In genomic region chr2:155600914-155601760, GRCh38 we compare ENCODE assay signal across 35 cellular contexts.
"Had no signal": no experiment of that assay in that cellular context is flagged by ENCODE, and none has a peak within 500 bp of the region (broad histone marks: within the 10 kb centered on the region; RNA-seq: fewer than 3 reads in every experiment).

No MANE protein-coding gene starts in this region.

- H3K27me3 Mint-ChIP-seq: activated CD4-positive, alpha-beta memory T cell treated with anti-CD3 and anti-CD28 coated beads, Interleukin-2, amount 10 ng/mL, durations not matched to agents 7 days and 5 days; activated CD8-positive, alpha-beta memory T cell treated with anti-CD3 and anti-CD28 coated beads, Interleukin-2, amount 10 ng/mL, durations not matched to agents 7 days and 5 days; activated naive CD8-positive, alpha-beta T cell treated with anti-CD3 and anti-CD28 coated beads, Interleukin-2, amount 10 ng/mL, durations not matched to agents 7 days and 5 days had no signal

- H3K4me3 ChIP-seq: adrenal gland, Peyer's patch had no signal

- H3K4me1 Mint-ChIP-seq: activated CD4-positive, alpha-beta memory T cell treated with anti-CD3 and anti-CD28 coated beads, Interleukin-2, amount 10 ng/mL, durations not matched to agents 7 days and 5 days; activated CD8-positive, alpha-beta memory T cell treated with anti-CD3 and anti-CD28 coated beads, Interleukin-2, amount 10 ng/mL, durations not matched to agents 7 days and 5 days; activated naive CD8-positive, alpha-beta T cell treated with anti-CD3 and anti-CD28 coated beads, Interleukin-2, amount 10 ng/mL, durations not matched to agents 7 days and 5 days; brain had no signal

- H3K4me1 ChIP-seq: adrenal gland, Peyer's patch had no signal

- H3K9me3 Mint-ChIP-seq: activated CD4-positive, alpha-beta memory T cell treated with anti-CD3 and anti-CD28 coated beads, Interleukin-2, amount 10 ng/mL, durations not matched to agents 7 days and 5 days had no signal

- H3K9me3 ChIP-seq: adrenal gland, Peyer's patch had no signal

- ATAC-seq: activated CD8-positive, alpha-beta memory T cell treated with anti-CD3 and anti-CD28 coated beads, Interleukin-2, amount 10 ng/mL, durations not matched to agents 7 days and 5 days; PC-3; Right ventricle myocardium inferior; SK-N-SH treated with all-trans-retinoic acid at 6 μM for 48 hours had no signal

- H3K27ac ChIP-seq: adrenal gland, Peyer's patch, VCaP had no signal

- H3K36me3 ChIP-seq: adrenal gland, Peyer's patch had no signal

- H3K27ac Mint-ChIP-seq: activated CD4-positive, alpha-beta memory T cell treated with anti-CD3 and anti-CD28 coated beads, Interleukin-2, amount 10 ng/mL, durations not matched to agents 7 days and 5 days; activated CD8-positive, alpha-beta memory T cell treated with anti-CD3 and anti-CD28 coated beads, Interleukin-2, amount 10 ng/mL, durations not matched to agents 7 days and 5 days; activated naive CD8-positive, alpha-beta T cell treated with anti-CD3 and anti-CD28 coated beads, Interleukin-2, amount 10 ng/mL, durations not matched to agents 7 days and 5 days; brain had no signal

- H3K27me3 ChIP-seq: adrenal gland, Peyer's patch had no signal

- H3K4me3 Mint-ChIP-seq: activated CD4-positive, alpha-beta memory T cell treated with anti-CD3 and anti-CD28 coated beads, Interleukin-2, amount 10 ng/mL, durations not matched to agents 7 days and 5 days; activated CD8-positive, alpha-beta memory T cell treated with anti-CD3 and anti-CD28 coated beads, Interleukin-2, amount 10 ng/mL, durations not matched to agents 7 days and 5 days; activated naive CD8-positive, alpha-beta T cell treated with anti-CD3 and anti-CD28 coated beads, Interleukin-2, amount 10 ng/mL, durations not matched to agents 7 days and 5 days; brain had no signal

- DNase-seq: activated CD4-positive, alpha-beta memory T cell treated with anti-CD3 and anti-CD28 coated beads, Interleukin-2, amount 10 ng/mL, durations not matched to agents 7 days and 5 days; activated CD4-positive, alpha-beta T cell treated with anti-CD3 and anti-CD28 coated beads for 1 hour; activated CD4-positive, alpha-beta T cell treated with anti-CD3 and anti-CD28 coated beads for 48 hours; activated CD4-positive, CD25-positive, alpha-beta regulatory T cell; activated CD8-positive, alpha-beta memory T cell treated with anti-CD3 and anti-CD28 coated beads for 24 hours; activated CD8-positive, alpha-beta memory T cell treated with anti-CD3 and anti-CD28 coated beads, Interleukin-2, amount 10 ng/mL, durations not matched to agents 7 days and 5 days; activated CD8-positive, alpha-beta memory T cell treated with anti-CD3 and anti-CD28 coated beads, Interleukin-2, amount 50 U/mL, for 48 hours; activated effector memory CD4-positive, alpha-beta T cell treated with Interleukin-2 at 50 U/mL for 16 hours; activated naive CD4-positive, alpha-beta T cell treated with anti-CD3 and anti-CD28 coated beads, Interleukin-2, amount 50 U/mL, for 16 hours; activated naive CD8-positive, alpha-beta T cell treated with anti-CD3 and anti-CD28 coated beads, Interleukin-2, amount 10 ng/mL, durations not matched to agents 7 days and 5 days; activated T-cell treated with anti-CD3 and anti-CD28 coated beads, Interleukin-2, amount 50 U/mL, for 48 hours; adrenal gland; Karpas-422; KBM-7; NCI-H1105; NCI-H1417 treated with DMSO at 0.1 percent for 48 hours; NCI-H187 treated with DMSO at 0.1 percent for 48 hours; NCI-H2081; NCI-H2171 treated with DMSO at 0.1 percent for 48 hours; NCI-H2227 treated with DMSO at 0.1 percent for 48 hours; NCI-H446 treated with DMSO at 0.1 percent for 48 hours; NCI-H524; NK-92 treated with Interleukin-12 subunit alpha and Interleukin-12 subunit beta, amount 100 ng/mL, for 24 hours; PC-3; Peyer's patch; RPMI8226; SIG-M5; SW 1271; T-helper 1 cell; T-helper 2 cell; T-helper 9 cell had no signal

- H3K36me3 Mint-ChIP-seq: activated CD8-positive, alpha-beta memory T cell treated with anti-CD3 and anti-CD28 coated beads, Interleukin-2, amount 10 ng/mL, durations not matched to agents 7 days and 5 days; activated naive CD8-positive, alpha-beta T cell treated with anti-CD3 and anti-CD28 coated beads, Interleukin-2, amount 10 ng/mL, durations not matched to agents 7 days and 5 days; brain had no signal
